ENCODE assay signal across 8 cellular contexts in genomic region chr13:113208424-113209335, GRCh38. TPM values are rescaled to one million over a fixed set of nuclear protein-coding genes. Genes with fewer than 3 reads are reported as not detected.
DNase-seq lines count a peak whose midpoint lies in the region; ATAC-seq and TF ChIP-seq lines count a peak whose summit lies in the region.

PCID2 (minus strand) TSS chr13:113208669; CDS start chr13:113208634, 35 bp downstream.

- no peaks in the 10 kb centered on the region for H3K27me3 Mint-ChIP-seq in activated CD4-positive, alpha-beta T cell treated with anti-CD3 and anti-CD28 coated beads for 36 hours

- peaks cover 58% of the 10 kb centered on the region for H3K4me1 Mint-ChIP-seq in activated CD4-positive, alpha-beta T cell treated with anti-CD3 and anti-CD28 coated beads for 36 hours

- peak within 1 kb of the TSS; percentile 90 for H3K4me3 Mint-ChIP-seq in activated CD4-positive, alpha-beta T cell treated with anti-CD3 and anti-CD28 coated beads for 36 hours

- peak; percentile 81 for ATAC-seq in GM19035 (IDR thresholded peaks at IDR 0.05; ENCODE audit: unreplicated experiment)
- peak; percentile 77 for ATAC-seq in HG03342 (IDR thresholded peaks at IDR 0.05; ENCODE audit: unreplicated experiment)
- ATAC-seq in activated CD4-positive, alpha-beta T cell treated with anti-CD3 and anti-CD28 coated beads for 36 hours = peak; percentile 77

- DNase-seq in AG20443 (ENCODE audit: low spot score) = peak; percentile 95
- DNase-seq in NCI-H510A (lab: John Stamatoyannopoulos, UW) = peak; percentile 93
- peak; percentile 93 for DNase-seq in activated CD4-positive, alpha-beta T cell treated with anti-CD3 and anti-CD28 coated beads for 36 hours
- DNase-seq in choroid plexus epithelial cell (ENCODE audit: low read depth) = peak; percentile 91
- DNase-seq in kidney tubule cell (ENCODE audit: low spot score) = peak; percentile 91
- peak; percentile 74 to 83 (median 82) for DNase-seq in stimulated activated CD4-positive, alpha-beta T cell treated with anti-CD3 and anti-CD28 coated beads, Interleukin-1b, Interleukin-23, amount 100 ng/mL, for 24 hours (ENCODE audit: low read depth in 4 of 4, low spot score in 1 of 4)

- peak within 1 kb of the TSS; percentile 90 for H3K27ac Mint-ChIP-seq in activated CD4-positive, alpha-beta T cell treated with anti-CD3 and anti-CD28 coated beads for 36 hours

- CTCF ChIA-PET in activated CD4-positive, alpha-beta T cell treated with anti-CD3 and anti-CD28 coated beads for 36 hours (lab: Charles Lee) = interaction anchor here (1.0 to 1.1 kb wide), 2 partner anchors 9 to 266 kb away, joined by 3 read pairs; no protein-coding TSS in a partner anchor

- H3K9me3 Mint-ChIP-seq in activated CD4-positive, alpha-beta T cell treated with anti-CD3 and anti-CD28 coated beads for 36 hours (ENCODE audit: low read depth) = no peaks in the 10 kb centered on the region

- intact Hi-C loops in activated CD4-positive, alpha-beta T cell treated with anti-CD3 and anti-CD28 coated beads for 36 hours (cut with DNase I, micrococcal nuclease) = loop anchor here (1.0 to 10.0 kb wide), 15 partner anchors 21 to 1106 kb away; partner anchors contain the start of genes DCUN1D2 (in 2 of the 2), LAMP1 (in 2 of the 2), CHAMP1 (in 1 of the 2) and MCF2L (in 1 of the 2)

- H3K36me3 Mint-ChIP-seq in activated CD4-positive, alpha-beta T cell treated with anti-CD3 and anti-CD28 coated beads for 36 hours (ENCODE audit: low read depth) = peaks cover 44% of the 10 kb centered on the region

- no peak for TF ChIP-seq CTCF in choroid plexus epithelial cell (conservative IDR thresholded peaks at IDR 0.05; ENCODE audit: low read depth, low read length)

- peak within 1 kb of the TSS; percentile 89 for H3K4me3 ChIP-seq in choroid plexus epithelial cell (ENCODE audit: low read depth, low read length)

- POLR2A ChIA-PET in activated CD4-positive, alpha-beta T cell treated with anti-CD3 and anti-CD28 coated beads for 36 hours (lab: Charles Lee) = interaction anchor here (0.6 kb wide), 2 partner anchors 10 to 91 kb away, joined by 3 to 7 read pairs; no protein-coding TSS in a partner anchor

RNA-seq across cellular contexts. Expression of gene PCID2, which starts in this region (rescaled TPM):
- total RNA-seq in activated CD4-positive, alpha-beta T cell treated with anti-CD3 and anti-CD28 coated beads for 36 hours = 10 to 100 TPM; 66.7 to 72.8 TPM

Comparison
In these comparisons a context has a peak if more than half of its experiments do, and no peak if none do; other contexts are left out.
1. Peak in every context shown above with its lines: DNase-seq, ATAC-seq and H3K4me3 ChIP-seq.